In genomic region chr6:45899683-45899946, GRCh38 we compare ENCODE assay signal across 17 cellular contexts.
"Had no signal": no experiment of that assay in that cellular context is flagged by ENCODE, and none has a peak within 500 bp of the region (broad histone marks: within the 10 kb centered on the region; RNA-seq: fewer than 3 reads in every experiment).

No MANE protein-coding gene starts in this region.

- H3K27me3 ChIP-seq: esophagus muscularis mucosa, gastroesophageal sphincter, hepatocyte, pancreas, testis, tibial nerve, upper lobe of right lung had no signal

- H3K4me3 ChIP-seq: esophagus muscularis mucosa, gastroesophageal sphincter, hepatocyte, pancreas, skin epidermis, testis, tibial nerve, upper lobe of right lung had no signal

- H3K27ac ChIP-seq: epithelial cell of prostate, esophagus muscularis mucosa, gastroesophageal sphincter, hepatocyte, pancreas, skin epidermis, testis, tibial nerve, upper lobe of right lung had no signal

- ATAC-seq: gastroesophageal sphincter; natural killer cell; pancreas; stimulated activated naive B cell treated with anti-CD40 and anti-IgM and Interleukin-4, amounts not matched to agents 10 μg/mL and 1 μg/mL and 100 μg/mL, for 72 hours; stimulated activated naive CD8-positive, alpha-beta T cell treated with anti-CD3 and anti-CD28 coated beads, Interleukin-15, amount 100 ng/mL, for 72 hours; upper lobe of right lung had no signal

- DNase-seq: effector memory CD4-positive, alpha-beta T cell; glutamatergic neuron; natural killer cell; occipital lobe; pancreas; stimulated activated CD4-positive, alpha-beta T cell treated with anti-CD3 and anti-CD28 coated beads, Interleukin-2, amount 100 ng/mL, for 24 hours; stimulated activated CD4-positive, alpha-beta T cell treated with anti-CD3 and anti-CD28 coated beads, Interleukin-4, amount 100 ng/mL, for 4 hours; stimulated activated naive B cell treated with anti-CD40 and anti-IgM and Interleukin-4, amounts not matched to agents 10 μg/mL and 1 μg/mL and 100 μg/mL, for 72 hours; stimulated activated naive CD8-positive, alpha-beta T cell treated with anti-CD3 and anti-CD28 coated beads, Interleukin-15, amount 100 ng/mL, for 72 hours; testis; upper lobe of right lung had no signal

- H3K4me1 ChIP-seq: gastroesophageal sphincter, pancreas, testis, upper lobe of right lung had no signal

- H3K9me3 ChIP-seq: esophagus muscularis mucosa, gastroesophageal sphincter, pancreas, testis, tibial nerve, upper lobe of right lung had no signal

- H3K36me3 ChIP-seq: gastroesophageal sphincter, pancreas, tibial nerve, upper lobe of right lung had no signal
